In genomic region chr6:150568560-150568959, GRCh38 we compare ENCODE assay signal across 28 cellular contexts.
"Had no signal": no experiment of that assay in that cellular context is flagged by ENCODE, and none has a peak within 500 bp of the region (broad histone marks: within the 10 kb centered on the region; RNA-seq: fewer than 3 reads in every experiment).

No MANE protein-coding gene starts in this region.

- H3K9me3 Mint-ChIP-seq: activated CD4-positive, alpha-beta memory T cell treated with anti-CD3 and anti-CD28 coated beads for 36 hours; activated CD4-positive, alpha-beta T cell treated with anti-CD3 and anti-CD28 coated beads, Interleukin-2, amount 10 ng/mL, durations not matched to agents 24 days and 14 days; activated naive CD4-positive, alpha-beta T cell treated with anti-CD3 and anti-CD28 coated beads, Interleukin-2, amount 10 ng/mL, durations not matched to agents 7 days and 5 days; activated naive CD8-positive, alpha-beta T cell treated with anti-CD3 and anti-CD28 coated beads, Interleukin-2, amount 10 ng/mL, durations not matched to agents 7 days and 5 days; activated T-cell treated with anti-CD3 and anti-CD28 coated beads, Interleukin-2, amount 50 U/mL, for 72 hours; central memory CD8-positive, alpha-beta T cell; dendritic cell treated with granulocyte-macrophage colony-stimulating factor and Interleukin-4, amounts not matched to agents 40 ng/mL and 50 ng/mL, for 4 days; endodermal cell had no signal

- H3K4me3 Mint-ChIP-seq: activated CD4-positive, alpha-beta memory T cell treated with anti-CD3 and anti-CD28 coated beads for 36 hours; activated CD4-positive, alpha-beta T cell treated with anti-CD3 and anti-CD28 coated beads for 36 hours; activated CD4-positive, alpha-beta T cell treated with anti-CD3 and anti-CD28 coated beads, Interleukin-2, amount 10 ng/mL, durations not matched to agents 24 days and 14 days; activated CD8-positive, alpha-beta memory T cell treated with anti-CD3 and anti-CD28 coated beads, Interleukin-2, amount 10 ng/mL, durations not matched to agents 7 days and 5 days; activated CD8-positive, alpha-beta T cell treated with anti-CD3 and anti-CD28 coated beads, Interleukin-2, amount 10 ng/mL, durations not matched to agents 7 days and 5 days; activated naive CD4-positive, alpha-beta T cell treated with anti-CD3 and anti-CD28 coated beads, Interleukin-2, amount 10 ng/mL, durations not matched to agents 7 days and 5 days; activated naive CD8-positive, alpha-beta T cell treated with anti-CD3 and anti-CD28 coated beads, Interleukin-2, amount 10 ng/mL, durations not matched to agents 7 days and 5 days; activated T-cell treated with anti-CD3 and anti-CD28 coated beads, Interleukin-2, amount 50 U/mL, for 72 hours; brain; central memory CD8-positive, alpha-beta T cell; dendritic cell treated with granulocyte-macrophage colony-stimulating factor and Interleukin-4, amounts not matched to agents 40 ng/mL and 50 ng/mL, for 4 days; endodermal cell had no signal

- FAIRE-seq: frontal cortex had no signal

- H3K4me3 ChIP-seq: ascending aorta, breast epithelium, coronary artery, dorsolateral prefrontal cortex had no signal

- ATAC-seq: activated CD4-positive, alpha-beta T cell treated with anti-CD3 and anti-CD28 coated beads for 36 hours; activated CD8-positive, alpha-beta memory T cell treated with anti-CD3 and anti-CD28 coated beads, Interleukin-2, amount 10 ng/mL, durations not matched to agents 7 days and 5 days; activated CD8-positive, alpha-beta T cell treated with anti-CD3 and anti-CD28 coated beads, Interleukin-2, amount 10 ng/mL, durations not matched to agents 7 days and 5 days; activated naive CD4-positive, alpha-beta T cell treated with anti-CD3 and anti-CD28 coated beads, Interleukin-2, amount 50 U/mL, for 72 hours; activated T-cell treated with anti-CD3 and anti-CD28 coated beads, Interleukin-2, amount 50 U/mL, for 72 hours; esophagus mucosa had no signal

- DNase-seq: activated CD4-positive, alpha-beta memory T cell treated with anti-CD3 and anti-CD28 coated beads for 36 hours; activated CD4-positive, alpha-beta T cell treated with anti-CD3 and anti-CD28 coated beads for 36 hours; activated CD4-positive, alpha-beta T cell treated with anti-CD3 and anti-CD28 coated beads, Interleukin-2, amount 10 ng/mL, durations not matched to agents 24 days and 14 days; activated CD4-positive, CD25-positive, alpha-beta regulatory T cell; activated CD4-positive, CD25-positive, alpha-beta regulatory T cell treated with anti-CD3 and anti-CD28 coated beads, Interleukin-2, amount 50 U/mL, for 72 hours; activated CD8-positive, alpha-beta memory T cell treated with anti-CD3 and anti-CD28 coated beads, Interleukin-2, amount 10 ng/mL, durations not matched to agents 7 days and 5 days; activated CD8-positive, alpha-beta memory T cell treated with anti-CD3 and anti-CD28 coated beads, Interleukin-2, amount 50 U/mL, for 4 hours; activated CD8-positive, alpha-beta T cell treated with anti-CD3 and anti-CD28 coated beads, Interleukin-2, amount 10 ng/mL, durations not matched to agents 7 days and 5 days; activated gamma-delta T cell; activated naive CD4-positive, alpha-beta T cell; activated naive CD4-positive, alpha-beta T cell treated with anti-CD3 and anti-CD28 coated beads, Interleukin-2, amount 10 ng/mL, durations not matched to agents 7 days and 5 days; activated naive CD8-positive, alpha-beta T cell treated with anti-CD3 and anti-CD28 coated beads, Interleukin-2, amount 10 ng/mL, durations not matched to agents 7 days and 5 days; activated T-cell treated with anti-CD3 and anti-CD28 coated beads, Interleukin-2, amount 50 U/mL, for 1 hour; activated T-cell treated with anti-CD3 and anti-CD28 coated beads, Interleukin-2, amount 50 U/mL, for 72 hours; effector memory CD4-positive, alpha-beta T cell; endodermal cell; foreskin fibroblast; T-helper 2 cell had no signal

- H3K27ac ChIP-seq: ascending aorta, breast epithelium, coronary artery had no signal

- H3K9me3 ChIP-seq: ascending aorta, breast epithelium had no signal

- H3K27ac Mint-ChIP-seq: activated CD4-positive, alpha-beta memory T cell treated with anti-CD3 and anti-CD28 coated beads for 36 hours; activated CD4-positive, alpha-beta T cell treated with anti-CD3 and anti-CD28 coated beads for 36 hours; activated CD4-positive, alpha-beta T cell treated with anti-CD3 and anti-CD28 coated beads, Interleukin-2, amount 10 ng/mL, durations not matched to agents 24 days and 14 days; activated CD8-positive, alpha-beta memory T cell treated with anti-CD3 and anti-CD28 coated beads, Interleukin-2, amount 10 ng/mL, durations not matched to agents 7 days and 5 days; activated CD8-positive, alpha-beta T cell treated with anti-CD3 and anti-CD28 coated beads, Interleukin-2, amount 10 ng/mL, durations not matched to agents 7 days and 5 days; activated naive CD4-positive, alpha-beta T cell treated with anti-CD3 and anti-CD28 coated beads, Interleukin-2, amount 10 ng/mL, durations not matched to agents 7 days and 5 days; activated naive CD4-positive, alpha-beta T cell treated with anti-CD3 and anti-CD28 coated beads, Interleukin-2, amount 50 U/mL, for 72 hours; activated naive CD8-positive, alpha-beta T cell treated with anti-CD3 and anti-CD28 coated beads, Interleukin-2, amount 10 ng/mL, durations not matched to agents 7 days and 5 days; activated T-cell treated with anti-CD3 and anti-CD28 coated beads, Interleukin-2, amount 50 U/mL, for 72 hours; dendritic cell treated with granulocyte-macrophage colony-stimulating factor and Interleukin-4, amounts not matched to agents 40 ng/mL and 50 ng/mL, for 4 days; endodermal cell had no signal

- H3K4me1 Mint-ChIP-seq: activated CD4-positive, alpha-beta T cell treated with anti-CD3 and anti-CD28 coated beads for 36 hours; activated CD4-positive, alpha-beta T cell treated with anti-CD3 and anti-CD28 coated beads, Interleukin-2, amount 10 ng/mL, durations not matched to agents 24 days and 14 days; activated CD8-positive, alpha-beta memory T cell treated with anti-CD3 and anti-CD28 coated beads, Interleukin-2, amount 10 ng/mL, durations not matched to agents 7 days and 5 days; activated naive CD4-positive, alpha-beta T cell treated with anti-CD3 and anti-CD28 coated beads, Interleukin-2, amount 10 ng/mL, durations not matched to agents 7 days and 5 days; activated naive CD8-positive, alpha-beta T cell treated with anti-CD3 and anti-CD28 coated beads, Interleukin-2, amount 10 ng/mL, durations not matched to agents 7 days and 5 days; central memory CD8-positive, alpha-beta T cell had no signal

- H3K4me1 ChIP-seq: ascending aorta, breast epithelium had no signal

- H3K36me3 Mint-ChIP-seq: activated CD4-positive, alpha-beta memory T cell treated with anti-CD3 and anti-CD28 coated beads for 36 hours; activated naive CD4-positive, alpha-beta T cell treated with anti-CD3 and anti-CD28 coated beads, Interleukin-2, amount 10 ng/mL, durations not matched to agents 7 days and 5 days; activated naive CD4-positive, alpha-beta T cell treated with anti-CD3 and anti-CD28 coated beads, Interleukin-2, amount 50 U/mL, for 72 hours; activated naive CD8-positive, alpha-beta T cell treated with anti-CD3 and anti-CD28 coated beads, Interleukin-2, amount 10 ng/mL, durations not matched to agents 7 days and 5 days; brain had no signal

- H3K27me3 ChIP-seq: ascending aorta, breast epithelium had no signal

- H3K36me3 ChIP-seq: ascending aorta, breast epithelium had no signal
